In the genomic region with DNA sequence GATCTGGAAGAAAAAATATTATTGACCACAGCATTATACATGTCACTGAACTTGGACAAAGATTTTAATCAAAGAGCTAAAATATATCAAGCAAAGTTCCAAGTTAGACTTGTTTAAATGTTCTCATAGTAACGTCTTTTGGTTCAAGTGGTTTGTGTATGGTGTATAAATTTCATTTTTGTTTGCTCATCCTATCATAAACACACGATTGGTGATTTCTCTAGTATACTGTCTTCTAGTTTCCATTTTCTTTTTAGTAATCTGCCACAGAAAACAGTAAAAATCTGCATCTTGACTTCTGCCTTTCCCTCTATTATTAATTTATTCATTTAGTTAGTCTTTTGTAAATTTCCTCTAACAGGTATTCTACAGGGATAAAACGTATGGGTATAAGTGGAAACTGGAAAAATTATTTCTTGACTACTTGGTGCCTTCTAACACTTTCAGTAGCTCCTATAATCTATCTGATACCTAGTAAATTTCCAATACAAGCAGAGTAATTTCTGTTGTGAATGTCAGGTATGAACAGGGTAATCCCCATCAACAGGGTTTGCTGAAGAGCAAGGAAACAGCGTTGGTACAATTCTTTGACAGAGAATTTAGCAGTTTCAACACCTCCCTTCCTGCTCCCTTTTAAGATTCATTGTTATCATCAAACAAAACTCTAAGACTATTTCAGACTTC, we compare ENCODE assay signal across 1 cellular context.
TF ChIP-seq lines count a peak whose summit lies in the region.

No MANE protein-coding gene starts in this region.

TF ChIP-seq in HEK293, 187 proteins besides CTCF, POLR2A, EP300 and RAD21:
- TF ChIP-seq PRDM4 (tag by site-specific recombination; IDR thresholded peaks at IDR 0.05) (0 out of 2 replicates have a peak, but pooled peaks have one; percentile 24), SP7 (tag by site-specific recombination; IDR thresholded peaks at IDR 0.05) (no peak)
